8 cellular contexts compared by ENCODE assay signal in genomic region chr7:128862571-128863432, GRCh38. TPM values are rescaled to one million over a fixed set of nuclear protein-coding genes. Genes with fewer than 3 reads are reported as not detected.
A peak's percentile ranks its signal among the peaks of the same experiment; 100 is the strongest.
DNase-seq lines count a peak whose midpoint lies in the region; ATAC-seq and TF ChIP-seq lines count a peak whose summit lies in the region.

TSS of gene ATP6V1F (plus strand) at chr7:128862856. CDS start at chr7:128862905, 49 bp downstream.

- intact Hi-C loops in PC-9 (cut with micrococcal nuclease; ENCODE audit: unreplicated experiment) = loop anchor here (2.0 to 5.0 kb wide), 2 partner anchors 30 to 71 kb away; partner anchors contain the start of gene CCDC136

- peaks cover 10% of the 10 kb centered on the region for H3K4me1 ChIP-seq in PC-9 (replicated peaks; ENCODE audit: insufficient read depth)

- BruUV-seq in PC-9 (replicated peaks; lab: Mats Ljungman, UMichigan) = no TSS peak

- H3F3A ChIP-seq in PC-9 (ENCODE audit: insufficient read depth, low read depth) = peaks cover 13% of the 10 kb centered on the region; the same call in 1 of the 2 replicates

- no peaks in the 10 kb centered on the region for H3K9me3 ChIP-seq in PC-9 (ENCODE audit: insufficient read depth, low read depth)

- no peak for TF ChIP-seq CTCF in PC-9 (conservative IDR thresholded peaks at IDR 0.05)

- peak; percentile 87 for ATAC-seq in GM21576 (IDR thresholded peaks at IDR 0.05; ENCODE audit: unreplicated experiment)

- H3K4me2 ChIP-seq in PC-9 = peak within 1 kb of the TSS; percentile 99

- H3K4me3 ChIP-seq in Jurkat, Clone E6-1 (ENCODE audit: low read length) = peak within 1 kb of the TSS; percentile 78
- H3K4me3 ChIP-seq in PC-9 = peak within 1 kb of the TSS; percentile 71

- peak within 1 kb of the TSS; percentile 94 for H2AFZ ChIP-seq in PC-9

- POLR2A ChIA-PET in PC-9 (lab: Charles Lee; ENCODE audit: unreplicated experiment) = interaction anchor here (1.0 kb wide), 1 partner anchor 124 kb away, joined by 3 read pairs; the partner anchor contains the start of gene CALU

- H3K36me3 ChIP-seq in PC-9 (ENCODE audit: low read depth) = no peaks in the 10 kb centered on the region

- peak; percentile 97 for DNase-seq in DMS153 (lab: John Stamatoyannopoulos, UW)
- DNase-seq in Jurkat, Clone E6-1 (ENCODE audit: low read depth, low spot score) = peak; percentile 96
- DNase-seq in PC-9 = peak; percentile 88 to 99
- DNase-seq in activated T-cell treated with anti-CD3 and anti-CD28 coated beads, Interleukin-2, amount 50 U/mL, for 1 hour = peak; percentile 100
- DNase-seq in epithelial cell of prostate (ENCODE audit: low read depth, low spot score) = peak; percentile 66
- peak; percentile 98 for DNase-seq in mucosa of gallbladder (ENCODE audit: low spot score)
- peak; percentile 95 to 100 for DNase-seq in stimulated activated CD8-positive, alpha-beta memory T cell treated with anti-CD3 and anti-CD28 coated beads, Interleukin-4, amount 100 ng/mL, for 4 hours (ENCODE audit: low read depth in 2 of 2, low spot score in 1 of 2)

- CTCF ChIA-PET in PC-9 (lab: Charles Lee) = interaction anchor here (0.7 to 2.0 kb wide), 6 partner anchors 18 to 436 kb away, joined by 3 to 13 read pairs (median 4); no protein-coding TSS in a partner anchor

- peaks cover 21% of the 10 kb centered on the region for H3K79me2 ChIP-seq in PC-9 (ENCODE audit: low read depth)

- no peaks in the 10 kb centered on the region for H3K9me2 ChIP-seq in PC-9 (ENCODE audit: insufficient read depth)

- H3K27ac ChIP-seq in PC-9 = no peak within 1 kb of the TSS
- H3K27ac ChIP-seq in epithelial cell of prostate = peak within 1 kb of the TSS; percentile 62

- peaks cover 5% of the 10 kb centered on the region for H4K20me1 ChIP-seq in PC-9 (ENCODE audit: insufficient read depth)

- H3K27me3 ChIP-seq in PC-9 (ENCODE audit: insufficient read depth, low read depth) = no peaks in the 10 kb centered on the region

RNA-seq across cellular contexts. Expression of gene ATP6V1F, which starts in this region (rescaled TPM):
- polyA plus RNA-seq in Jurkat, Clone E6-1 (2012; ENCODE audit: insufficient read depth, insufficient read length) = 388 TPM
- total RNA-seq in PC-9 (2021) (114 and 169 TPM in 2 replicates), mucosa of gallbladder (118 TPM)
